3 cellular contexts compared by ENCODE assay signal in genomic region chr7:74758268-74758667, GRCh38. TPM values are rescaled to one million over a fixed set of nuclear protein-coding genes. Genes with fewer than 3 reads are reported as not detected.
"Had no signal": no experiment of that assay in that cellular context is flagged by ENCODE, and none has a peak within 500 bp of the region (broad histone marks: within the 10 kb centered on the region; RNA-seq: fewer than 3 reads in every experiment).

No MANE protein-coding gene starts in this region.

RNA-seq across cellular contexts. Expression of gene NCF1, which starts 15.5 kb away (rescaled TPM):
- total RNA-seq: GM23248, H4, HFFc6 had no signal
- polyA plus RNA-seq: GM23248 had no signal
